Comparison of ENCODE assay signal across 29 cellular contexts in genomic region chr12:30416631-30417030, GRCh38.
"Had no signal": no experiment of that assay in that cellular context is flagged by ENCODE, and none has a peak within 500 bp of the region (broad histone marks: within the 10 kb centered on the region; RNA-seq: fewer than 3 reads in every experiment).

No MANE protein-coding gene starts in this region.

- H3K4me3 Mint-ChIP-seq: activated CD4-positive, alpha-beta T cell treated with anti-CD3 and anti-CD28 coated beads, Interleukin-2, amount 10 ng/mL, durations not matched to agents 24 days and 14 days; activated CD8-positive, alpha-beta T cell treated with anti-CD3 and anti-CD28 coated beads for 36 hours; activated naive CD4-positive, alpha-beta T cell treated with anti-CD3 and anti-CD28 coated beads, Interleukin-2, amount 10 ng/mL, durations not matched to agents 7 days and 5 days; activated naive CD8-positive, alpha-beta T cell; activated naive CD8-positive, alpha-beta T cell treated with anti-CD3 and anti-CD28 coated beads, Interleukin-2, amount 50 U/mL, for 24 hours; T-helper 1 cell treated with Interleukin-12 subunit alpha and Interleukin-12 subunit beta and Interleukin-4 antibody, amounts not matched to agents 30 μg/mL and 1 μg/mL, for 36 hours; T-helper 2 cell treated with Interferon-gamma antibody and Interleukin-4, amounts not matched to agents 5 μg/mL and 100 μg/mL, for 36 hours had no signal

- H3K36me3 Mint-ChIP-seq: activated naive CD4-positive, alpha-beta T cell treated with anti-CD3 and anti-CD28 coated beads, Interleukin-2, amount 10 ng/mL, durations not matched to agents 7 days and 5 days; activated naive CD8-positive, alpha-beta T cell had no signal

- ATAC-seq: activated CD8-positive, alpha-beta T cell treated with anti-CD3 and anti-CD28 coated beads for 36 hours; activated naive CD8-positive, alpha-beta T cell treated with anti-CD3 and anti-CD28 coated beads, Interleukin-2, amount 50 U/mL, for 24 hours; K562 had no signal

- H3K9me3 Mint-ChIP-seq: activated CD4-positive, alpha-beta T cell treated with anti-CD3 and anti-CD28 coated beads, Interleukin-2, amount 10 ng/mL, durations not matched to agents 24 days and 14 days; activated CD8-positive, alpha-beta T cell treated with anti-CD3 and anti-CD28 coated beads for 36 hours; activated T-helper 2 cell treated with anti-CD3 and anti-CD28 coated beads, Interferon-gamma antibody, Interleukin-2, Interleukin-4, amounts not matched to agents 10 μg/mL and 5 μg/mL and 100 μg/mL, durations not matched to agents 14 hours and 24 hours and 36 hours; T-helper 2 cell treated with Interferon-gamma antibody and Interleukin-4, amounts not matched to agents 5 μg/mL and 100 μg/mL, for 36 hours had no signal

- H3K4me3 ChIP-seq: K562, PC-9, SJSA1 had no signal

- DNase-seq: activated CD4-positive, alpha-beta T cell treated with anti-CD3 and anti-CD28 coated beads, Interleukin-2, amount 10 ng/mL, durations not matched to agents 24 days and 14 days; activated CD4-positive, alpha-beta T cell treated with anti-CD3 and anti-CD28 coated beads, Interleukin-2, amount 50 U/mL, for 4 hours; activated CD8-positive, alpha-beta T cell treated with anti-CD3 and anti-CD28 coated beads for 36 hours; activated gamma-delta T cell treated with Interleukin-2 at 50 U/mL for 16 hours; activated naive CD4-positive, alpha-beta T cell treated with anti-CD3 and anti-CD28 coated beads, Interleukin-2, amount 10 ng/mL, durations not matched to agents 7 days and 5 days; activated naive CD8-positive, alpha-beta T cell treated with anti-CD3 and anti-CD28 coated beads, Interleukin-2, amount 50 U/mL, for 24 hours; activated T-cell treated with anti-CD3 and anti-CD28 coated beads, Interleukin-2, amount 50 U/mL, for 1 hour; anterior cingulate cortex; brain microvascular endothelial cell; cerebellar nuclear complex; NCI-H1048; NCI-H1436 treated with DMSO at 0.1 percent for 48 hours; NCI-H1694 treated with DMSO at 0.1 percent for 48 hours; NCI-H2029; NCI-H2107; NCI-H2171; NCI-H510A; NCI-H526; NCI-H748 treated with DMSO at 0.1 percent for 48 hours; NK-92 treated with Interleukin-12 subunit alpha and Interleukin-12 subunit beta, amount 100 ng/mL, for 24 hours; PC-9; SHP77 treated with DMSO at 0.1 percent for 48 hours; SK-N-SH had no signal

- H3K9me3 ChIP-seq: SJSA1, SK-N-SH had no signal

- H3K9me2 ChIP-seq: SK-N-SH had no signal

- H3K27ac ChIP-seq: PC-9, SJSA1 had no signal

- H3K4me1 Mint-ChIP-seq: activated CD4-positive, alpha-beta T cell treated with anti-CD3 and anti-CD28 coated beads, Interleukin-2, amount 10 ng/mL, durations not matched to agents 24 days and 14 days; activated naive CD4-positive, alpha-beta T cell treated with anti-CD3 and anti-CD28 coated beads, Interleukin-2, amount 10 ng/mL, durations not matched to agents 7 days and 5 days; activated naive CD8-positive, alpha-beta T cell treated with anti-CD3 and anti-CD28 coated beads, Interleukin-2, amount 50 U/mL, for 24 hours had no signal

- H3K27me3 Mint-ChIP-seq: activated CD4-positive, alpha-beta T cell treated with anti-CD3 and anti-CD28 coated beads, Interleukin-2, amount 10 ng/mL, durations not matched to agents 24 days and 14 days; activated CD8-positive, alpha-beta T cell treated with anti-CD3 and anti-CD28 coated beads for 36 hours; activated naive CD4-positive, alpha-beta T cell treated with anti-CD3 and anti-CD28 coated beads, Interleukin-2, amount 10 ng/mL, durations not matched to agents 7 days and 5 days; activated naive CD8-positive, alpha-beta T cell; activated naive CD8-positive, alpha-beta T cell treated with anti-CD3 and anti-CD28 coated beads, Interleukin-2, amount 50 U/mL, for 24 hours had no signal

- H3K9ac ChIP-seq: SK-N-SH had no signal

- H3K4me2 ChIP-seq: SK-N-SH had no signal

- H2AFZ ChIP-seq: PC-9 had no signal

- H3K36me3 ChIP-seq: brain microvascular endothelial cell, SJSA1 had no signal

- H3K27me3 ChIP-seq: brain microvascular endothelial cell, SJSA1 had no signal
